9 cellular contexts compared by ENCODE assay signal in the genomic region with DNA sequence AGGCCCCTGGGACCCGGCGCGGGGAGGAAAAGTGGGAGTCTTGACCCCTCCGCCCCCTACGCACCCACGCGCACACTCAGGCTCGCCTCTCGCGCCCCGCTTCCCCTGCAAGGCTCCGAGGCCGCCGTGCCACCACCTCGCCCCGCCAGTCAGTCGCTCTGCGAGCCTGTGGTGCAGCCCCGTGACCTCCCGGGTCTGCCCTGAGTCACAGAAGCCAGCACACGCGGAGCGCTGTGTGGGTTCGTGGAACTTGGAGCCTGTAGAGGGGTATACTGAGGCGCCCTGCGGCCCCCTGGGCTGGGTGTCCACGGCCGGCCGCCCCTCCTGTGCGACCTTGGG. TPM values are rescaled to one million over a fixed set of nuclear protein-coding genes. Genes with fewer than 3 reads are reported as not detected.
DNase-seq lines count a peak whose midpoint lies in the region; ATAC-seq, FAIRE-seq and TF ChIP-seq lines count a peak whose summit lies in the region.
"Had no signal": no experiment of that assay in that cellular context is flagged by ENCODE, and none has a peak within 500 bp of the region (broad histone marks: within the 10 kb centered on the region; RNA-seq: fewer than 3 reads in every experiment).

No MANE protein-coding gene starts in this region.

- no peak overlapping the region for H3K14ac ChIP-seq in H1 (ENCODE audit: insufficient read length)

- no peak overlapping the region for H4K5ac ChIP-seq in H1 (ENCODE audit: insufficient read length, low read depth, low read length)

- H3K4me2 ChIP-seq in DND-41 (ENCODE audit: insufficient read depth, low read length) (no peak overlapping the region), H1 (ENCODE audit: insufficient read depth in 1 of 2, low read depth in 2 of 2, low read length in 2 of 2) (peak overlapping the region; percentile 69 to 86)

- peak overlapping the region; percentile 46; the same call in 1 of the 2 replicates for H2BK15ac ChIP-seq in H1 (ENCODE audit: low read length)

- H2BK12ac ChIP-seq in H1 (ENCODE audit: low read depth, low read length) = no peak overlapping the region

- H3K27ac ChIP-seq in DND-41 (ENCODE audit: low read length) (peak overlapping the region; percentile 84; the same call in 1 of the 2 replicates), H1 (ENCODE audit: low read depth, low read length) (no peak overlapping the region), pancreas (peak overlapping the region in 3 of 4 donors; percentile 75 to 79 (median 76))

- no peaks in the 10 kb centered on the region for H3K79me1 ChIP-seq in H1 (ENCODE audit: low read depth, low read length)

- ATAC-seq in DND-41 (ENCODE audit: insufficient read depth, low read depth) (no peak), pancreas (peak; percentile 4 to 22 (median 14)), HG03521 (IDR thresholded peaks at IDR 0.05; ENCODE audit: unreplicated experiment) (no peak), HG03354 (IDR thresholded peaks at IDR 0.05; ENCODE audit: poor library complexity, severe bottlenecking, unreplicated experiment) (no peak)

- H3K4me1 ChIP-seq in DND-41 (ENCODE audit: insufficient read depth, low read length) (peaks cover 27% of the 10 kb centered on the region), H1 (replicated peaks in 1 of 4; ENCODE audit: control insufficient read depth in 3 of 4, insufficient read depth in 4 of 4, low read length in 3 of 4) (peaks cover 0 to 24% (median 19%) of the 10 kb centered on the region in 4 experiments; a peak in 6 of 7 replicates), pancreas (peaks cover 0 to 11% (median 10%) of the 10 kb centered on the region in 3 donors)

- no peak overlapping the region for H3K56ac ChIP-seq in H1 (replicated peaks; ENCODE audit: insufficient read length, low read depth, low read length)

- H4K8ac ChIP-seq in H1 (ENCODE audit: extremely low read depth, insufficient read depth, low read length) = peak overlapping the region; percentile 82

- intact Hi-C loops in pancreas (cut with DNase I) = no loop called here

- no peak overlapping the region for H2BK120ac ChIP-seq in H1 (replicated peaks; ENCODE audit: low read depth, low read length)

- H3K36me3 ChIP-seq in DND-41 (ENCODE audit: insufficient read depth, low read length) (no peaks in the 10 kb centered on the region), H1 (ENCODE audit: control insufficient read depth in 2 of 4, insufficient read depth in 4 of 4, low read length in 3 of 4) (no peaks in the 10 kb centered on the region), pancreas (no peaks in the 10 kb centered on the region)

- DNase-seq in DND-41 (no peak), H1 (ENCODE audit: low read depth in 1 of 2, low spot score in 2 of 2) (peak in 1 of 2 experiments; percentile 66), pancreas (peak in 2 of 6 donors; percentile 45 to 82), DMS 273 (lab: John Stamatoyannopoulos, UW; ENCODE audit: unreplicated experiment) (no peak), A172 (ENCODE audit: low spot score) (no peak)
- DNase-seq in activated CD4-positive, CD25-positive, alpha-beta regulatory T cell treated with anti-CD3 and anti-CD28 coated beads, Interleukin-2, amount 50 U/mL, for 72 hours = peak; percentile 54

- H2AFZ ChIP-seq in DND-41 (ENCODE audit: low read depth, low read length) = no peak overlapping the region
- 0 out of 2 replicates have a peak overlapping the region, but pooled peaks have one; percentile 52 for H2AFZ ChIP-seq in H1 (ENCODE audit: low read length)

- 35% methylated on average over 24 of the region's 30 CpGs; no CpG with 5 or more reads in 1 of the 2 experiments for WGBS in H1 (ENCODE audit: extremely low coverage in 1 of 2, insufficient coverage in 1 of 2, insufficient read length in 1 of 2, insufficient replicate concordance in 2 of 2, low coverage in 1 of 2, low lambda C conversion rate in 2 of 2, missing lambda C conversion rate in 1 of 2), 2 experiments
- 25 to 29% methylated on average over 27 to 30 of the region's 30 CpGs for WGBS in pancreas, 2 donors

- H2BK20ac ChIP-seq in H1 (ENCODE audit: low read length) = no peak overlapping the region

- H2BK5ac ChIP-seq in H1 (ENCODE audit: low read depth, low read length) = no peak overlapping the region

- H4K91ac ChIP-seq in H1 (replicated peaks; ENCODE audit: insufficient read length, low read length) = peak overlapping the region; percentile 26

- POLR2A ChIA-PET in H1 (lab: Charles Lee; ENCODE audit: partially characterized antibody) = interaction anchor here (0.6 to 1.6 kb wide), 5 partner anchors 8 to 345 kb away, joined by 3 to 6 read pairs (median 3); no protein-coding TSS in a partner anchor

- FAIRE-seq in H1 (lab: Jason Lieb, UNC) = no peak
- no peak for FAIRE-seq in pancreas (lab: Jason Lieb, UNC)
- FAIRE-seq: islet of Langerhans had no signal

- H3K9me3 ChIP-seq in DND-41 (ENCODE audit: insufficient read depth, low read length, severe bottlenecking) (no peaks in the 10 kb centered on the region), H1 (ENCODE audit: insufficient read depth in 2 of 2, low read depth in 1 of 2, low read length in 1 of 2) (no peaks in the 10 kb centered on the region), pancreas (no peaks in the 10 kb centered on the region)

- H3K9ac ChIP-seq in DND-41 (ENCODE audit: low read depth, low read length) (no peak overlapping the region), H1 (replicated peaks in 1 of 4; ENCODE audit: extremely low read depth in 1 of 4, low read depth in 3 of 4, low read length in 3 of 4) (no peak overlapping the region)

- no peak overlapping the region; the same call in none of the 2 replicates for H3K18ac ChIP-seq in H1 (ENCODE audit: extremely low read depth, low read length)

- H3K79me2 ChIP-seq in DND-41 (ENCODE audit: insufficient read depth, low read length) = no peaks in the 10 kb centered on the region
- no peaks in the 10 kb centered on the region for H3K79me2 ChIP-seq in H1 (ENCODE audit: control insufficient read depth in 1 of 2, insufficient read depth in 2 of 2, low read length in 2 of 2)

- TF ChIP-seq POLR2A in H1 (IDR thresholded peaks at IDR 0.05; ENCODE audit: control extremely low read depth in 1 of 2, low read depth in 2 of 2, low read length in 2 of 2) = no peak

- H4K20me1 ChIP-seq in DND-41 (ENCODE audit: insufficient read depth, low read length) = no peaks in the 10 kb centered on the region
- H4K20me1 ChIP-seq in H1 (replicated peaks in 1 of 2; ENCODE audit: control insufficient read depth in 1 of 2, insufficient read depth in 2 of 2, low read length in 2 of 2) = peaks cover 0 to 8% of the 10 kb centered on the region in 2 experiments

- no peak for TF ChIP-seq EP300 in H1 (IDR thresholded peaks at IDR 0.05; ENCODE audit: borderline replicate concordance in 1 of 2, low read depth in 2 of 2, low read length in 2 of 2)

- no peak overlapping the region for H3K4ac ChIP-seq in H1 (replicated peaks; ENCODE audit: insufficient read length, low read depth, low read length)

- H3K4me3 ChIP-seq in DND-41 (ENCODE audit: low read depth in 1 of 2, low read length in 2 of 2) (no peak overlapping the region), H1 (ENCODE audit: extremely low read depth in 1 of 4, insufficient read depth in 2 of 4, low read depth in 3 of 4, low read length in 4 of 4) (peak overlapping the region in 2 of 4 experiments; percentile 56 to 62; a peak in 3 of 8 replicates), pancreas (peak overlapping the region; percentile 54 to 70 (median 59))

- H2AK5ac ChIP-seq in H1 (ENCODE audit: low read depth, low read length) = no peak overlapping the region

- H3K23me2 ChIP-seq in H1 (ENCODE audit: low read depth, low read length) = peaks cover 6% of the 10 kb centered on the region; the same call in 1 of the 2 replicates

- TF ChIP-seq CTCF in DND-41 (IDR thresholded peaks at IDR 0.05; ENCODE audit: borderline replicate concordance, extremely low read depth, low read length, poor library complexity, severe bottlenecking) (no peak), H1 (IDR thresholded peaks at IDR 0.05; ENCODE audit: control extremely low read depth in 1 of 3, insufficient read depth in 1 of 3, low read depth in 1 of 3, low read length in 3 of 3) (no peak), pancreas (IDR thresholded peaks at IDR 0.05) (no peak)

- H3K27me3 ChIP-seq in DND-41 (ENCODE audit: insufficient read depth, low read length, poor library complexity) (no peaks in the 10 kb centered on the region), H1 (replicated peaks in 1 of 4; ENCODE audit: control insufficient read depth in 3 of 4, extremely low read depth in 1 of 4, insufficient read depth in 3 of 4, low read length in 3 of 4) (peaks cover 2 to 31% (median 19%) of the 10 kb centered on the region in 4 experiments), pancreas (no peaks in the 10 kb centered on the region)

- no peak for TF ChIP-seq RAD21 in H1 (IDR thresholded peaks at IDR 0.05 in 1 of 2, conservative IDR thresholded peaks at IDR 0.05 in 1 of 2; ENCODE audit: low read depth in 2 of 2, low read length in 2 of 2)

- H3K23ac ChIP-seq in H1 (ENCODE audit: insufficient read length) = no peak overlapping the region

- CTCF ChIA-PET in H1 (lab: Charles Lee; ENCODE audit: partially characterized antibody) = interaction anchor here (0.5 to 7.2 kb wide), 13 partner anchors 9 to 233 kb away, joined by 3 to 64 read pairs (median 6); no protein-coding TSS in a partner anchor

RNA-seq across cellular contexts. Expression of a gene that starts 0.4 kb away (rescaled TPM):
- 4.3 and 4.8 TPM in 2 replicates for total RNA-seq in H1 (2021; fragmentation: NEBNext Ultra II Directional; extraction: Animal tissue kit (Norgen Biotek cat#: 25700))
- polyA plus RNA-seq in H1 (2011; rRNA removed) (5.4 and 7.5 TPM in 2 replicates), pancreas (10 to 100 TPM; 44.8 to 61.1 TPM)
- 10.1 TPM for polyA plus RNA-seq in H1 (2011; cell fraction: cytosol; rRNA removed)
- 65.0 TPM for polyA plus RNA-seq in H1 (2011; cell fraction: nucleus; rRNA removed)
- polyA plus RNA-seq in H1 (2012, experiment 1 of 2) = 8.7 to 10.9 TPM (median 9.6 TPM) in 4 replicates
- polyA plus RNA-seq in H1 (2012, experiment 2 of 2) = 4.1 TPM
- polyA plus RNA-seq in H1 (2013, experiment 1 of 2) = 2.3 TPM
- 2.0 TPM for polyA plus RNA-seq in H1 (2013, experiment 2 of 2)
- 4.5 and 6.8 TPM in 2 replicates for polyA minus RNA-seq in H1 (2011; rRNA and poly(A)+ RNA removed)
- 4.6 TPM for polyA minus RNA-seq in H1 (2011; cell fraction: cytosol; rRNA and poly(A)+ RNA removed)
- 13.9 TPM for polyA minus RNA-seq in H1 (2011; cell fraction: nucleus; rRNA and poly(A)+ RNA removed)
- total RNA-seq in pancreas = 10 to 100 TPM in 3 of 6 donors, 1 to 10 TPM in 3; 7.8 to 21.2 (median 9.7) TPM
- 5.4 and 5.6 TPM in 2 replicates for total RNA-seq in A172 (2014; rRNA removed; shearing (Covaris generic))

RNA-seq across cellular contexts. Expression of a gene that starts 7.3 kb away (rescaled TPM):
- total RNA-seq in H1 (2021; fragmentation: NEBNext Ultra II Directional; extraction: Animal tissue kit (Norgen Biotek cat#: 25700)) = 0.67 and 0.90 TPM in 2 replicates
- 0.45 and 0.64 TPM in 2 replicates for polyA plus RNA-seq in H1 (2011; rRNA removed)
- polyA plus RNA-seq in H1 (2011; cell fraction: cytosol; rRNA removed) = 1.0 TPM
- polyA plus RNA-seq in H1 (2011; cell fraction: nucleus; rRNA removed) = 0.87 TPM
- polyA plus RNA-seq in H1 (2012, experiment 1 of 2) = 0.28 to 1.0 TPM (median 0.62 TPM) in 4 replicates
- 0.56 TPM for polyA plus RNA-seq in H1 (2012, experiment 2 of 2)
- 0.22 TPM for polyA plus RNA-seq in H1 (2013, experiment 1 of 2)
- polyA plus RNA-seq in H1 (2013, experiment 2 of 2) = 0.35 TPM
- polyA minus RNA-seq in H1 (2011; rRNA and poly(A)+ RNA removed) = 0.49 and 0.88 TPM in 2 replicates
- not detected for polyA minus RNA-seq in H1 (2011; cell fraction: cytosol; rRNA and poly(A)+ RNA removed)
- 1.3 TPM for polyA minus RNA-seq in H1 (2011; cell fraction: nucleus; rRNA and poly(A)+ RNA removed)
- total RNA-seq in pancreas = under 1 TPM in 5 of 6 donors, not detected in 1; 0.08 to 0.31 (median 0.13) TPM
- under 1 TPM; 0.42 to 0.52 TPM for polyA plus RNA-seq in pancreas
- total RNA-seq in A172 (2014; rRNA removed; shearing (Covaris generic)) = 0.12 TPM in 1 of 2 replicates, not detected in the other

RNA-seq across cellular contexts. Expression of a gene that starts 23.8 kb away (rescaled TPM):
- 0.47 and 0.73 TPM in 2 replicates for total RNA-seq in H1 (2021; fragmentation: NEBNext Ultra II Directional; extraction: Animal tissue kit (Norgen Biotek cat#: 25700))
- polyA plus RNA-seq in H1 (2011; rRNA removed) = 0.71 and 1.1 TPM in 2 replicates
- 1.3 TPM for polyA plus RNA-seq in H1 (2011; cell fraction: cytosol; rRNA removed)
- 6.9 TPM for polyA plus RNA-seq in H1 (2011; cell fraction: nucleus; rRNA removed)
- 0.40 to 1.3 TPM (median 0.71 TPM) in 4 replicates for polyA plus RNA-seq in H1 (2012, experiment 1 of 2)
- 0.16 TPM for polyA plus RNA-seq in H1 (2012, experiment 2 of 2)
- 0.34 TPM for polyA plus RNA-seq in H1 (2013, experiment 1 of 2)
- 0.37 TPM for polyA plus RNA-seq in H1 (2013, experiment 2 of 2)
- polyA minus RNA-seq in H1 (2011; rRNA and poly(A)+ RNA removed) = 0.32 TPM in 1 of 2 replicates, not detected in the other
- not detected for polyA minus RNA-seq in H1 (2011; cell fraction: cytosol; rRNA and poly(A)+ RNA removed)
- 1.7 TPM for polyA minus RNA-seq in H1 (2011; cell fraction: nucleus; rRNA and poly(A)+ RNA removed)
- 1 to 10 TPM in 1 of 6 donors, under 1 TPM in 5; 0.28 to 1.0 (median 0.38) TPM for total RNA-seq in pancreas
- 1 to 10 TPM in 1 of 2 donors, under 1 TPM in 1; 0.87 to 2.2 TPM for polyA plus RNA-seq in pancreas
- not detected in 2 replicates for total RNA-seq in A172 (2014; rRNA removed; shearing (Covaris generic))

Comparison
In these comparisons a context has a peak if more than half of its experiments do, and no peak if none do; other contexts are left out.
1. ATAC-seq: peak in pancreas (4 of 4); none in DND-41 (single experiment), HG03521 (single experiment) and HG03354 (single experiment).
2. H3K4me3 ChIP-seq: peak in pancreas (4 of 4); none in DND-41 (0 of 2).